12 cellular contexts compared by ENCODE assay signal in genomic region chr7:131538071-131538790, GRCh38. TPM values are rescaled to one million over a fixed set of nuclear protein-coding genes. Genes with fewer than 3 reads are reported as not detected.
DNase-seq lines count a peak whose midpoint lies in the region; ATAC-seq and TF ChIP-seq lines count a peak whose summit lies in the region.
"Had no signal": no experiment of that assay in that cellular context is flagged by ENCODE, and none has a peak within 500 bp of the region (broad histone marks: within the 10 kb centered on the region; RNA-seq: fewer than 3 reads in every experiment).

No MANE protein-coding gene starts in this region.

- no peak overlapping the region for H3K27ac Mint-ChIP-seq in activated T-helper 17 cell treated with anti-CD3 and anti-CD28 coated beads, Interleukin-2, amount 50 U/mL, for 72 hours
- H3K27ac Mint-ChIP-seq in activated naive CD4-positive, alpha-beta T cell treated with anti-CD3 and anti-CD28 coated beads, Interleukin-2, amount 50 U/mL, for 72 hours: no peak overlapping the region
- no peak overlapping the region for H3K27ac Mint-ChIP-seq in activated T-cell treated with anti-CD3 and anti-CD28 coated beads, Interleukin-2, amount 50 U/mL, for 72 hours
- H3K27ac Mint-ChIP-seq: stimulated activated memory B cell treated with anti-CD40 and anti-IgM and Interleukin-4, amounts not matched to agents 10 μg/mL and 1 μg/mL and 100 μg/mL, for 72 hours had no signal

- no peaks in the 10 kb centered on the region for H3K4me1 Mint-ChIP-seq in activated T-helper 17 cell treated with anti-CD3 and anti-CD28 coated beads, Interleukin-2, amount 50 U/mL, for 72 hours
- H3K4me1 Mint-ChIP-seq in activated T-cell treated with anti-CD3 and anti-CD28 coated beads, Interleukin-2, amount 50 U/mL, for 72 hours (ENCODE audit: low read depth): no peaks in the 10 kb centered on the region
- H3K4me1 Mint-ChIP-seq: stimulated activated memory B cell treated with anti-CD40 and anti-IgM and Interleukin-4, amounts not matched to agents 10 μg/mL and 1 μg/mL and 100 μg/mL, for 72 hours had no signal

- DNase-seq in H4 (ENCODE audit: low spot score) (peak; percentile 78), adipocyte (ENCODE audit: low read depth) (peak; percentile 37), right cardiac atrium (peak in 1 of 3 donors; percentile 49), sigmoid colon (peak; percentile 50), DMS114 treated with DMSO at 0.1 percent for 48 hours (lab: John Stamatoyannopoulos, UW; ENCODE audit: unreplicated experiment) (no peak)
- no peak for DNase-seq in activated naive CD4-positive, alpha-beta T cell treated with anti-CD3 and anti-CD28 coated beads, Interleukin-2, amount 50 U/mL, for 72 hours (ENCODE audit: low spot score in 2 of 2)
- DNase-seq in activated T-cell treated with anti-CD3 and anti-CD28 coated beads, Interleukin-2, amount 50 U/mL, for 72 hours: no peak
- DNase-seq: COR-L47, hippocampal formation had no signal

- no peaks in the 10 kb centered on the region for H3K9me3 Mint-ChIP-seq in activated T-helper 17 cell treated with anti-CD3 and anti-CD28 coated beads, Interleukin-2, amount 50 U/mL, for 72 hours
- H3K9me3 Mint-ChIP-seq in activated naive CD4-positive, alpha-beta T cell treated with anti-CD3 and anti-CD28 coated beads, Interleukin-2, amount 50 U/mL, for 72 hours: no peaks in the 10 kb centered on the region
- H3K9me3 Mint-ChIP-seq in activated T-cell treated with anti-CD3 and anti-CD28 coated beads, Interleukin-2, amount 50 U/mL, for 72 hours: no peaks in the 10 kb centered on the region
- H3K9me3 Mint-ChIP-seq: stimulated activated memory B cell treated with anti-CD40 and anti-IgM and Interleukin-4, amounts not matched to agents 10 μg/mL and 1 μg/mL and 100 μg/mL, for 72 hours had no signal

- no peak overlapping the region for H3K4me3 Mint-ChIP-seq in activated T-helper 17 cell treated with anti-CD3 and anti-CD28 coated beads, Interleukin-2, amount 50 U/mL, for 72 hours
- no peak overlapping the region for H3K4me3 Mint-ChIP-seq in activated T-cell treated with anti-CD3 and anti-CD28 coated beads, Interleukin-2, amount 50 U/mL, for 72 hours
- H3K4me3 Mint-ChIP-seq: stimulated activated memory B cell treated with anti-CD40 and anti-IgM and Interleukin-4, amounts not matched to agents 10 μg/mL and 1 μg/mL and 100 μg/mL, for 72 hours had no signal

- intact Hi-C loops in right cardiac atrium (cut with DNase I) (no loop called here), sigmoid colon (cut with DNase I) (no loop called here)

- H3K9me3 ChIP-seq in adipocyte (ENCODE audit: control insufficient read depth, low read length) (no peaks in the 10 kb centered on the region), right cardiac atrium (ENCODE audit: control insufficient read depth, low read length) (no peaks in the 10 kb centered on the region), sigmoid colon (no peaks in the 10 kb centered on the region)
- H3K9me3 ChIP-seq: ascending aorta had no signal

- H3K4me1 ChIP-seq in adipocyte (ENCODE audit: control insufficient read depth, insufficient read depth, low read length): peaks cover 17% of the 10 kb centered on the region
- H3K4me1 ChIP-seq in right cardiac atrium (ENCODE audit: control insufficient read depth, insufficient read depth, low read length): peaks cover 19% of the 10 kb centered on the region
- H3K4me1 ChIP-seq in sigmoid colon: peaks cover 3 to 57% (median 34%) of the 10 kb centered on the region in 4 donors
- H3K4me1 ChIP-seq: ascending aorta had no signal

- H3K36me3 ChIP-seq in adipocyte (ENCODE audit: control insufficient read depth, insufficient read depth, low read length, severe bottlenecking): no peaks in the 10 kb centered on the region
- H3K36me3 ChIP-seq in sigmoid colon: no peaks in the 10 kb centered on the region
- H3K36me3 ChIP-seq: ascending aorta had no signal

- TF ChIP-seq EP300 in sigmoid colon (IDR thresholded peaks at IDR 0.05): no peak

- no peak overlapping the region for H3K4me3 ChIP-seq in adipocyte (ENCODE audit: low read length)
- H3K4me3 ChIP-seq in right cardiac atrium (ENCODE audit: low read length): no peak overlapping the region
- H3K4me3 ChIP-seq in sigmoid colon: no peak overlapping the region
- H3K4me3 ChIP-seq: ascending aorta had no signal

- TF ChIP-seq CTCF in sigmoid colon (IDR thresholded peaks at IDR 0.05): no peak

- H3K9ac ChIP-seq in adipocyte (ENCODE audit: low read length): no peak overlapping the region

- WGBS in right cardiac atrium: 82% methylated on average over 12 of the region's 12 CpGs
- 88 to 89% methylated on average over 12 of the region's 12 CpGs for WGBS in sigmoid colon, 2 donors

- H3K27ac ChIP-seq in right cardiac atrium (ENCODE audit: low read length): peak overlapping the region; percentile 35
- H3K27ac ChIP-seq in sigmoid colon: peak overlapping the region; percentile 38 to 87 (median 66)
- H3K27ac ChIP-seq: ascending aorta had no signal

- no peaks in the 10 kb centered on the region for H3K27me3 ChIP-seq in adipocyte (replicated peaks; ENCODE audit: control insufficient read depth, insufficient read depth, low read length)
- no peaks in the 10 kb centered on the region for H3K27me3 ChIP-seq in right cardiac atrium (ENCODE audit: control insufficient read depth, insufficient read depth)
- no peaks in the 10 kb centered on the region for H3K27me3 ChIP-seq in sigmoid colon
- H3K27me3 ChIP-seq: ascending aorta had no signal

- H3K36me3 Mint-ChIP-seq in activated T-helper 17 cell treated with anti-CD3 and anti-CD28 coated beads, Interleukin-2, amount 50 U/mL, for 72 hours (ENCODE audit: low read depth): no peaks in the 10 kb centered on the region
- no peaks in the 10 kb centered on the region for H3K36me3 Mint-ChIP-seq in activated naive CD4-positive, alpha-beta T cell treated with anti-CD3 and anti-CD28 coated beads, Interleukin-2, amount 50 U/mL, for 72 hours
- no peaks in the 10 kb centered on the region for H3K36me3 Mint-ChIP-seq in activated T-cell treated with anti-CD3 and anti-CD28 coated beads, Interleukin-2, amount 50 U/mL, for 72 hours (ENCODE audit: insufficient read depth in 2 of 2)
- H3K36me3 Mint-ChIP-seq: stimulated activated memory B cell treated with anti-CD40 and anti-IgM and Interleukin-4, amounts not matched to agents 10 μg/mL and 1 μg/mL and 100 μg/mL, for 72 hours had no signal

- no peak for TF ChIP-seq POLR2A in sigmoid colon (IDR thresholded peaks at IDR 0.05)

- no peaks in the 10 kb centered on the region for H3K27me3 Mint-ChIP-seq in activated T-helper 17 cell treated with anti-CD3 and anti-CD28 coated beads, Interleukin-2, amount 50 U/mL, for 72 hours
- no peaks in the 10 kb centered on the region for H3K27me3 Mint-ChIP-seq in activated T-cell treated with anti-CD3 and anti-CD28 coated beads, Interleukin-2, amount 50 U/mL, for 72 hours (ENCODE audit: low read depth)
- H3K27me3 Mint-ChIP-seq: stimulated activated memory B cell treated with anti-CD40 and anti-IgM and Interleukin-4, amounts not matched to agents 10 μg/mL and 1 μg/mL and 100 μg/mL, for 72 hours had no signal

- ATAC-seq in right cardiac atrium: no peak
- no peak for ATAC-seq in activated T-helper 17 cell treated with anti-CD3 and anti-CD28 coated beads, Interleukin-2, amount 50 U/mL, for 72 hours (replicated peaks)
- ATAC-seq in activated naive CD4-positive, alpha-beta T cell treated with anti-CD3 and anti-CD28 coated beads, Interleukin-2, amount 50 U/mL, for 72 hours: no peak
- ATAC-seq in activated T-cell treated with anti-CD3 and anti-CD28 coated beads, Interleukin-2, amount 50 U/mL, for 72 hours (replicated peaks in 1 of 2): no peak
- ATAC-seq: stimulated activated memory B cell treated with anti-CD40 and anti-IgM and Interleukin-4, amounts not matched to agents 10 μg/mL and 1 μg/mL and 100 μg/mL, for 72 hours had no signal

RNA-seq across cellular contexts. Expression of gene PODXL, which starts 18.2 kb away (rescaled TPM):
- 3.5 and 4.0 TPM in 2 replicates for total RNA-seq in H4 (2014; rRNA removed; shearing (Covaris generic))
- 10 to 100 TPM; 60.7 to 81.1 (median 63.9) TPM for total RNA-seq in right cardiac atrium
- 29.1 TPM for polyA plus RNA-seq in right cardiac atrium
- 10 to 100 TPM; 15.8 to 23.2 (median 20.2) TPM for total RNA-seq in sigmoid colon
- polyA plus RNA-seq in sigmoid colon: 1 to 10 TPM; 1.2 to 8.8 (median 3.0) TPM
- 1 to 10 TPM in 1 of 2 donors, under 1 TPM in 1; 0.40 to 1.8 TPM for total RNA-seq in activated T-helper 17 cell treated with anti-CD3 and anti-CD28 coated beads, Interleukin-2, amount 50 U/mL, for 72 hours
- 1 to 10 TPM in 1 of 2 donors, under 1 TPM in 1; 0.18 to 1.3 TPM for total RNA-seq in activated naive CD4-positive, alpha-beta T cell treated with anti-CD3 and anti-CD28 coated beads, Interleukin-2, amount 50 U/mL, for 72 hours
- total RNA-seq in activated T-cell treated with anti-CD3 and anti-CD28 coated beads, Interleukin-2, amount 50 U/mL, for 72 hours: under 1 TPM; 0.60 TPM

Comparison
In these comparisons a context has a peak if more than half of its experiments do, and no peak if none do; other contexts are left out.
1. DNase-seq: peak in H4 (single experiment), adipocyte (single experiment) and sigmoid colon (single experiment); none in activated naive CD4-positive, alpha-beta T cell treated with anti-CD3 and anti-CD28 coated beads, Interleukin-2, amount 50 U/mL, for 72 hours (0 of 2), activated T-cell treated with anti-CD3 and anti-CD28 coated beads, Interleukin-2, amount 50 U/mL, for 72 hours (0 of 2) and DMS114 treated with DMSO at 0.1 percent for 48 hours (single experiment).